9 cellular contexts compared by ENCODE assay signal in genomic region chr2:68230246-68231060, GRCh38. TPM values are rescaled to one million over a fixed set of nuclear protein-coding genes. Genes with fewer than 3 reads are reported as not detected.
DNase-seq lines count a peak whose midpoint lies in the region; ATAC-seq and TF ChIP-seq lines count a peak whose summit lies in the region.
"Had no signal": no experiment of that assay in that cellular context is flagged by ENCODE, and none has a peak within 500 bp of the region (broad histone marks: within the 10 kb centered on the region; RNA-seq: fewer than 3 reads in every experiment).

No MANE protein-coding gene starts in this region.

- peaks cover 18% of the 10 kb centered on the region for H3K36me3 Mint-ChIP-seq in effector memory CD8-positive, alpha-beta T cell (ENCODE audit: insufficient read depth)
- H3K36me3 Mint-ChIP-seq in osteocyte (ENCODE audit: unreplicated experiment): no peaks in the 10 kb centered on the region

- H3K27ac Mint-ChIP-seq in effector memory CD8-positive, alpha-beta T cell: peak overlapping the region; percentile 49 to 82
- H3K27ac Mint-ChIP-seq in osteocyte (ENCODE audit: unreplicated experiment): peak overlapping the region; percentile 84

- peak; percentile 77 for DNase-seq in EH (ENCODE audit: low read depth)
- peak; percentile 73 for DNase-seq in NCI-H226
- DNase-seq in effector memory CD8-positive, alpha-beta T cell: no peak
- no peak for DNase-seq in osteocyte (ENCODE audit: extremely low spot score, unreplicated experiment)
- DNase-seq in activated gamma-delta T cell (lab: John Stamatoyannopoulos, UW): no peak
- DNase-seq: erythroblast, NCI-H2107 had no signal

- no peaks in the 10 kb centered on the region for H3K27me3 Mint-ChIP-seq in effector memory CD8-positive, alpha-beta T cell
- no peaks in the 10 kb centered on the region for H3K27me3 Mint-ChIP-seq in osteocyte (ENCODE audit: unreplicated experiment)

- peaks cover 46 to 74% of the 10 kb centered on the region in 2 donors for H3K4me1 Mint-ChIP-seq in effector memory CD8-positive, alpha-beta T cell (ENCODE audit: low read depth in 2 of 2)
- peaks cover 50% of the 10 kb centered on the region for H3K4me1 Mint-ChIP-seq in osteocyte (ENCODE audit: unreplicated experiment)

- TF ChIP-seq CTCF in osteocyte (IDR thresholded peaks at IDR 0.05): no peak

- H3K9me3 Mint-ChIP-seq in effector memory CD8-positive, alpha-beta T cell: no peaks in the 10 kb centered on the region
- no peaks in the 10 kb centered on the region for H3K9me3 Mint-ChIP-seq in osteocyte (ENCODE audit: unreplicated experiment)

- H3K4me3 Mint-ChIP-seq in effector memory CD8-positive, alpha-beta T cell: peak overlapping the region in 1 of 2 donors; percentile 9
- peak overlapping the region; percentile 31 for H3K4me3 Mint-ChIP-seq in osteocyte (ENCODE audit: unreplicated experiment)

- ATAC-seq in effector memory CD8-positive, alpha-beta T cell (replicated peaks): no peak
- ATAC-seq in HG02610 (IDR thresholded peaks at IDR 0.05; ENCODE audit: unreplicated experiment) (no peak), HG03097 (IDR thresholded peaks at IDR 0.05; ENCODE audit: low FRiP score, unreplicated experiment) (no peak)

RNA-seq across cellular contexts. Expression of gene PPP3R1, which starts 21.9 kb away (rescaled TPM):
- total RNA-seq in osteocyte: 68.4 and 69.3 TPM in 2 replicates

Comparison
In these comparisons a context has a peak if more than half of its experiments do, and no peak if none do; other contexts are left out.
1. DNase-seq: peak in EH (single experiment) and NCI-H226 (single experiment); none in effector memory CD8-positive, alpha-beta T cell (0 of 3), osteocyte (single experiment) and activated gamma-delta T cell (single experiment).